Comparison of ENCODE assay signal across 8 cellular contexts in the genomic region with DNA sequence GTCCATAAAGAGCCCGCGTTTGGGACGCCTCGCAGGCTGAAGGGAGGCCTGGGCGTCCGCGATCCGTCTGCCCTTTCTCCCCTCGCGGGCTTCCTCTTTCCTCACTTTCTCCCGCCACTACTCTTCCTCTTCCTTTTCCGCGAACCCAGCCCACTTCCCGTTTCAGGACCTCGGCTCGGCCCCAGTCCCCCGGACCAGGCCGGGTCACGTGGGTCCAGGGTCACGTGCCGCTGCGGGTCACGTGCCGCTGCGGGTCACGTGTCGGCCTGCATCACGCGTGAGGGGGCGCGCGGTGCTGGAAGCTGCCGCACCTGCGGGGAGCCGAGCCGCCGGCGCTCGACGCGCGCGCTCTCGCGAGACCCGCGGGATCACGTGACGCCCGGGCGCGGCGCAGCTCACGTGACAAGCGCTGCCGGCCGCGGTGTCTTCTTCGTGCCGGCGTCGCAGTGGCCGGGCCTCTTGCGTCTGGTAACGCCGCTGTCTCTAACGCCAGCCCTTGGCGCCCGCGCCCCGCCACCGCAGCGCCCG. TPM values are rescaled to one million over a fixed set of nuclear protein-coding genes. Genes with fewer than 3 reads are reported as not detected.
DNase-seq lines count a peak whose midpoint lies in the region; ATAC-seq and TF ChIP-seq lines count a peak whose summit lies in the region.

A gene with protein sequence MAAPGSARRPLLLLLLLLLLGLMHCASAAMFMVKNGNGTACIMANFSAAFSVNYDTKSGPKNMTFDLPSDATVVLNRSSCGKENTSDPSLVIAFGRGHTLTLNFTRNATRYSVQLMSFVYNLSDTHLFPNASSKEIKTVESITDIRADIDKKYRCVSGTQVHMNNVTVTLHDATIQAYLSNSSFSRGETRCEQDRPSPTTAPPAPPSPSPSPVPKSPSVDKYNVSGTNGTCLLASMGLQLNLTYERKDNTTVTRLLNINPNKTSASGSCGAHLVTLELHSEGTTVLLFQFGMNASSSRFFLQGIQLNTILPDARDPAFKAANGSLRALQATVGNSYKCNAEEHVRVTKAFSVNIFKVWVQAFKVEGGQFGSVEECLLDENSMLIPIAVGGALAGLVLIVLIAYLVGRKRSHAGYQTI (plus strand): TSS at position 398 of the 528 bp plus-strand sequence. CDS start 196 bp downstream, outside the sequence.

- WGBS in suprapubic skin = under 1% methylated on average over 52 of the region's 74 CpGs

- H3K36me3 ChIP-seq in suprapubic skin = no peaks in the 10 kb centered on the region

- peak; percentile 99 for DNase-seq in GM10266 (ENCODE audit: extremely low spot score)
- peak; percentile 99 for DNase-seq in NCI-H1105 (lab: John Stamatoyannopoulos, UW)
- peak; percentile 92 for DNase-seq in SKM-1 (lab: John Stamatoyannopoulos, UW; ENCODE audit: unreplicated experiment)
- DNase-seq in activated naive CD4-positive, alpha-beta T cell treated with anti-CD3 and anti-CD28 coated beads, Interleukin-2, amount 50 U/mL, for 72 hours (ENCODE audit: low spot score in 2 of 2) = peak; percentile 99 to 100
- peak; percentile 36 for DNase-seq in glomerular endothelial cell (ENCODE audit: extremely low read depth, low read depth, low spot score)
- DNase-seq in occipital lobe (lab: John Stamatoyannopoulos, UW) = peak; percentile 93
- DNase-seq in suprapubic skin (ENCODE audit: low spot score in 2 of 2) = peak; percentile 99

- H3K9me3 Mint-ChIP-seq in activated naive CD4-positive, alpha-beta T cell treated with anti-CD3 and anti-CD28 coated beads, Interleukin-2, amount 50 U/mL, for 72 hours = peaks cover 0 to 4% of the 10 kb centered on the region in 2 donors

- peak; percentile 70 for ATAC-seq in HG02623 (IDR thresholded peaks at IDR 0.05; ENCODE audit: unreplicated experiment)
- peak; percentile 83 to 91 for ATAC-seq in activated naive CD4-positive, alpha-beta T cell treated with anti-CD3 and anti-CD28 coated beads, Interleukin-2, amount 50 U/mL, for 72 hours

- peak within 1 kb of the TSS; percentile 89 to 100 for H3K27ac Mint-ChIP-seq in activated naive CD4-positive, alpha-beta T cell treated with anti-CD3 and anti-CD28 coated beads, Interleukin-2, amount 50 U/mL, for 72 hours

- no peaks in the 10 kb centered on the region for H3K27me3 ChIP-seq in suprapubic skin

- H3K27ac ChIP-seq in suprapubic skin = peak within 1 kb of the TSS; percentile 97

- H3K4me1 ChIP-seq in suprapubic skin = peaks cover 49% of the 10 kb centered on the region

- H3K4me3 ChIP-seq in suprapubic skin = peak within 1 kb of the TSS; percentile 93

- TF ChIP-seq POLR2A in suprapubic skin (IDR thresholded peaks at IDR 0.05) = peak in 1 of 2 donors; percentile 42

- TF ChIP-seq CTCF in GM10266 (IDR thresholded peaks at IDR 0.05; ENCODE audit: control insufficient read depth, insufficient read depth, low read depth, missing control alignments) (no peak), suprapubic skin (IDR thresholded peaks at IDR 0.05) (no peak)

- peak; percentile 35 for TF ChIP-seq EP300 in suprapubic skin (IDR thresholded peaks at IDR 0.05)

- no peaks in the 10 kb centered on the region for H3K9me3 ChIP-seq in suprapubic skin

- H3K36me3 Mint-ChIP-seq in activated naive CD4-positive, alpha-beta T cell treated with anti-CD3 and anti-CD28 coated beads, Interleukin-2, amount 50 U/mL, for 72 hours = peaks cover 5 to 7% of the 10 kb centered on the region in 2 donors

RNA-seq across cellular contexts. Expression of the gene that starts here (rescaled TPM):
- total RNA-seq in activated naive CD4-positive, alpha-beta T cell treated with anti-CD3 and anti-CD28 coated beads, Interleukin-2, amount 50 U/mL, for 72 hours = 10 to 100 TPM; 43.5 to 68.6 TPM
- total RNA-seq in glomerular endothelial cell = 470 and 484 TPM in 2 replicates
- total RNA-seq in occipital lobe = 55.1 TPM
- total RNA-seq in suprapubic skin = 100 to 1,000 TPM; 131 to 255 (median 222) TPM

Comparison
In these comparisons a context has a peak if more than half of its experiments do, and no peak if none do; other contexts are left out.
1. Peak in every context shown above with its lines: DNase-seq, ATAC-seq, H3K4me3 ChIP-seq and H3K27ac ChIP-seq.
2. DNase-seq: peak in every context shown above with its lines; median percentile 100 in activated naive CD4-positive, alpha-beta T cell treated with anti-CD3 and anti-CD28 coated beads, Interleukin-2, amount 50 U/mL, for 72 hours; 99 in GM10266; 99 in NCI-H1105; 99 in suprapubic skin; 93 in occipital lobe; 92 in SKM-1; 36 in glomerular endothelial cell.